In the genomic region with DNA sequence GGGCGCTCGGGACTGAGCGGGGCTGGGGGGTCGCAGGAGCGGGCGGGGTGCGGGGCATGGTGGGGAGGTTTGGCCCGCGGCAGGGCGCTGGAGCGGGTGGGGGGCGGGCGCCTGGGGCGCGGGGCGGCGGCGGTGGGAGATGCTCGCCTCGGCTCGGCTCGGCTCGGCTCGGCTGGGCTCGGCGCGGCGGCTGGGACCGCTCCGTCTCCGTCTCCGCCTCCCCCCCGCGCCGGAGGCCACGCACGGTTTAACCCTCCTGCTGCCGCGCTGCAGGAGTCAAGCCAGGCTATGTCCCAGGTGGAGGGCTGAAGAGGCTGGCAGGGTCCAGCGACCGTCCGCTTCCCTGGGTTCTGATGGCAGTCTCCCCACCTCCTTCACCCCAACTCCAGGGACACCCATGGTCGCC, we compare ENCODE assay signal across 8 cellular contexts. TPM values are rescaled to one million over a fixed set of nuclear protein-coding genes. Genes with fewer than 3 reads are reported as not detected.
DNase-seq lines count a peak whose midpoint lies in the region; ATAC-seq and TF ChIP-seq lines count a peak whose summit lies in the region.

A gene with protein sequence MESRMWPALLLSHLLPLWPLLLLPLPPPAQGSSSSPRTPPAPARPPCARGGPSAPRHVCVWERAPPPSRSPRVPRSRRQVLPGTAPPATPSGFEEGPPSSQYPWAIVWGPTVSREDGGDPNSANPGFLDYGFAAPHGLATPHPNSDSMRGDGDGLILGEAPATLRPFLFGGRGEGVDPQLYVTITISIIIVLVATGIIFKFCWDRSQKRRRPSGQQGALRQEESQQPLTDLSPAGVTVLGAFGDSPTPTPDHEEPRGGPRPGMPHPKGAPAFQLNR (minus strand): TSS at position 170 of the 406 bp plus-strand sequence. CDS start 2,754 bp downstream, outside the sequence.

- H3K27ac Mint-ChIP-seq in activated CD4-positive, alpha-beta T cell treated with anti-CD3 and anti-CD28 coated beads, Interleukin-2, amount 10 ng/mL, durations not matched to agents 24 days and 14 days: no peak within 1 kb of the TSS

- no peaks in the 10 kb centered on the region for H3K36me3 ChIP-seq in colonic mucosa
- no peaks in the 10 kb centered on the region for H3K36me3 ChIP-seq in lung (ENCODE audit: control insufficient read depth in 2 of 2, insufficient read depth in 2 of 2, low read length in 2 of 2)

- H3K4me1 ChIP-seq in colonic mucosa (peaks cover 3% of the 10 kb centered on the region), lung (ENCODE audit: control insufficient read depth in 2 of 2, insufficient read depth in 2 of 2, low read length in 2 of 2) (peaks cover 6 to 9% of the 10 kb centered on the region in 2 donors)

- no peak within 1 kb of the TSS for H3K27ac ChIP-seq in colonic mucosa
- H3K27ac ChIP-seq in lung (ENCODE audit: low read depth in 1 of 2, low read length in 1 of 2): no peak within 1 kb of the TSS

- no peaks in the 10 kb centered on the region for H3K9me3 Mint-ChIP-seq in activated CD4-positive, alpha-beta T cell treated with anti-CD3 and anti-CD28 coated beads, Interleukin-2, amount 10 ng/mL, durations not matched to agents 24 days and 14 days

- H3K4me3 ChIP-seq in colonic mucosa (peak within 1 kb of the TSS; percentile 42), lung (peak within 1 kb of the TSS; percentile 1)

- H3K27me3 Mint-ChIP-seq in activated CD4-positive, alpha-beta T cell treated with anti-CD3 and anti-CD28 coated beads, Interleukin-2, amount 10 ng/mL, durations not matched to agents 24 days and 14 days: peaks cover 70% of the 10 kb centered on the region

- H3K27me3 ChIP-seq in colonic mucosa (peaks cover 28% of the 10 kb centered on the region), lung (ENCODE audit: control insufficient read depth, insufficient read depth) (no peaks in the 10 kb centered on the region)

- DNase-seq in NCI-H1436 (lab: John Stamatoyannopoulos, UW) (peak; percentile 17), NCI-H1436 treated with DMSO at 0.1 percent for 48 hours (lab: John Stamatoyannopoulos, UW) (no peak), colonic mucosa (no peak), lung (ENCODE audit: low spot score) (no peak)
- DNase-seq in activated CD4-positive, alpha-beta T cell treated with anti-CD3 and anti-CD28 coated beads, Interleukin-2, amount 10 ng/mL, durations not matched to agents 24 days and 14 days: peak; percentile 87
- DNase-seq in stimulated activated naive CD4-positive, alpha-beta T cell (lab: John Stamatoyannopoulos, UW): peak; percentile 35 to 67 (median 56)

- WGBS in lung, 2 donors: 3% methylated on average over 6 to 41 of the region's 43 CpGs

- H3K36me3 Mint-ChIP-seq in activated CD4-positive, alpha-beta T cell treated with anti-CD3 and anti-CD28 coated beads, Interleukin-2, amount 10 ng/mL, durations not matched to agents 24 days and 14 days (ENCODE audit: low read depth): no peaks in the 10 kb centered on the region

- TF ChIP-seq CTCF in colonic mucosa (IDR thresholded peaks at IDR 0.05) (no peak), lung (IDR thresholded peaks at IDR 0.05; ENCODE audit: control extremely low read depth, extremely low read depth) (no peak)

- peaks cover 20% of the 10 kb centered on the region for H3K4me1 Mint-ChIP-seq in activated CD4-positive, alpha-beta T cell treated with anti-CD3 and anti-CD28 coated beads, Interleukin-2, amount 10 ng/mL, durations not matched to agents 24 days and 14 days

- H3K9ac ChIP-seq in colonic mucosa (ENCODE audit: low read depth in 2 of 2, low read length in 2 of 2): peak within 1 kb of the TSS in 1 of 2 donors; percentile 46

- no peaks in the 10 kb centered on the region for H3K9me3 ChIP-seq in colonic mucosa
- peaks cover 0 to 6% of the 10 kb centered on the region in 2 donors for H3K9me3 ChIP-seq in lung (ENCODE audit: control insufficient read depth in 2 of 2, insufficient read depth in 1 of 2, low read length in 1 of 2)

- no peak for ATAC-seq in lung (ENCODE audit: insufficient read depth, low FRiP score)
- ATAC-seq in HG03460 (IDR thresholded peaks at IDR 0.05; ENCODE audit: unreplicated experiment): no peak
- no peak for ATAC-seq in HG02885 (IDR thresholded peaks at IDR 0.05; ENCODE audit: poor library complexity, unreplicated experiment)

- peak within 1 kb of the TSS; percentile 76 for H3K4me3 Mint-ChIP-seq in activated CD4-positive, alpha-beta T cell treated with anti-CD3 and anti-CD28 coated beads, Interleukin-2, amount 10 ng/mL, durations not matched to agents 24 days and 14 days

- intact Hi-C loops in activated CD4-positive, alpha-beta T cell treated with anti-CD3 and anti-CD28 coated beads, Interleukin-2, amount 10 ng/mL, durations not matched to agents 24 days and 14 days (cut with micrococcal nuclease): no loop called here
- intact Hi-C loops in colonic mucosa (cut with DNase I): no loop called here

RNA-seq across cellular contexts. Expression of the gene that starts here (rescaled TPM):
- 0.09 TPM in 1 of 2 replicates, not detected in the other for total RNA-seq in activated CD4-positive, alpha-beta T cell treated with anti-CD3 and anti-CD28 coated beads, Interleukin-2, amount 10 ng/mL, durations not matched to agents 24 days and 14 days
- total RNA-seq in colonic mucosa: 1 to 10 TPM in 1 of 2 donors, under 1 TPM in 1; 0.44 to 1.2 TPM
- total RNA-seq in lung: 1 to 10 TPM in 1 of 2 donors, under 1 TPM in 1; 0.25 to 1.4 TPM
- under 1 TPM; 0.23 to 0.37 TPM for polyA plus RNA-seq in lung

Comparison
In these comparisons a context has a peak if more than half of its experiments do, and no peak if none do; other contexts are left out.
1. DNase-seq: peak in NCI-H1436 (single experiment) and stimulated activated naive CD4-positive, alpha-beta T cell (6 of 6); none in NCI-H1436 treated with DMSO at 0.1 percent for 48 hours (single experiment), colonic mucosa (single experiment) and lung (single experiment).
2. Peak in DNase-seq in activated CD4-positive, alpha-beta T cell treated with anti-CD3 and anti-CD28 coated beads, Interleukin-2, amount 10 ng/mL, durations not matched to agents 24 days and 14 days; RNA of the gene not detected or under 1 TPM.